Comparison of ENCODE assay signal across 8 cellular contexts in the genomic region with DNA sequence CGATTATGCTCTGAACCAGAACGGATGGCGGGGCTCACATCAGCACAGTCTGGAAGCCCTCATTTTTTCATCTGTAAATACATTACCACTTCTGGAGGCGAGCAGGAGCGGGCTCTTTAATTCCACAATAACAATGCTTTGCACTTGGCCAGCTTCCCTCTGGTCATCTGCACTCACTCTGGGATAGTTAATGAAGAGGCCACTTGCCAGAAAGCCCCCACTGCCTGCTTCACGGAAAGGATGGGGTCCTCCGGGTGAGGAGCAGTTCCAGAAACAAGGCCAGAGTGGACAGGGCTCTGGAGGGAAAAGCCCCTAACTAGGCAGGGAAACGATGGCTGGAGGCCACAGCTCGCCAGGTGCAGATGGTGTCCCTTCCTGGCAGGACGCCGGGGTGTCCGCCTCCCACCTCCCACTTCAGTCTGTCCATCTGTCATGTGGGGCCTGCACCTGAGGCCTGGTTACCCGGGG. TPM values are rescaled to one million over a fixed set of nuclear protein-coding genes. Genes with fewer than 3 reads are reported as not detected.
A peak's percentile ranks its signal among the peaks of the same experiment; 100 is the strongest.
DNase-seq lines count a peak whose midpoint lies in the region; TF ChIP-seq lines count a peak whose summit lies in the region.

No MANE protein-coding gene starts in this region.

- H3K27me3 ChIP-seq in skeletal muscle tissue (ENCODE audit: control insufficient read depth in 3 of 3, insufficient read depth in 3 of 3, low read length in 3 of 3): no peaks in the 10 kb centered on the region

- DNase-seq in HFFc6 (no peak), hypothalamus (lab: John Stamatoyannopoulos, UW) (peak in 26 of 51 donors; percentile 19 to 82 (median 50)), AG08395 (ENCODE audit: low spot score) (no peak), SW480 (ENCODE audit: low spot score) (no peak), SKM-1 treated with dmso at 0.1 percent for 144 hours (lab: John Stamatoyannopoulos, UW; ENCODE audit: unreplicated experiment) (no peak), D341Med (ENCODE audit: low spot score) (no peak)
- DNase-seq in activated naive CD8-positive, alpha-beta T cell treated with anti-CD3 and anti-CD28 coated beads for 36 hours: no peak

- H3K4me1 Mint-ChIP-seq in HFFc6 (ENCODE audit: low read depth): peaks cover 54% of the 10 kb centered on the region
- H3K4me1 Mint-ChIP-seq in activated naive CD8-positive, alpha-beta T cell treated with anti-CD3 and anti-CD28 coated beads for 36 hours: peaks cover 3% of the 10 kb centered on the region

- H3K9me3 Mint-ChIP-seq in HFFc6: no peaks in the 10 kb centered on the region
- H3K9me3 Mint-ChIP-seq in activated naive CD8-positive, alpha-beta T cell treated with anti-CD3 and anti-CD28 coated beads for 36 hours: no peaks in the 10 kb centered on the region

- peak overlapping the region; percentile 82 to 88 (median 85) for H3K4me3 ChIP-seq in skeletal muscle tissue (ENCODE audit: low read length in 3 of 3)

- peaks cover 15% of the 10 kb centered on the region; the same call in 1 of the 2 replicates for H3K36me3 Mint-ChIP-seq in HFFc6 (ENCODE audit: low read depth)
- H3K36me3 Mint-ChIP-seq in activated naive CD8-positive, alpha-beta T cell treated with anti-CD3 and anti-CD28 coated beads for 36 hours: no peaks in the 10 kb centered on the region

- peak overlapping the region; percentile 80 for H3K27ac Mint-ChIP-seq in HFFc6
- no peak overlapping the region for H3K27ac Mint-ChIP-seq in activated naive CD8-positive, alpha-beta T cell treated with anti-CD3 and anti-CD28 coated beads for 36 hours

- H3K27me3 Mint-ChIP-seq in HFFc6 (ENCODE audit: insufficient read depth): no peaks in the 10 kb centered on the region; the same call in 1 of the 2 replicates
- H3K27me3 Mint-ChIP-seq in activated naive CD8-positive, alpha-beta T cell treated with anti-CD3 and anti-CD28 coated beads for 36 hours: peaks cover 66% of the 10 kb centered on the region

- peak overlapping the region; percentile 97 for H3K27ac ChIP-seq in skeletal muscle tissue (ENCODE audit: low read depth, low read length)

- no peaks in the 10 kb centered on the region for H3K9me3 ChIP-seq in skeletal muscle tissue (ENCODE audit: control insufficient read depth in 3 of 3, low read length in 3 of 3)

- peaks cover 0 to 4% (median 4%) of the 10 kb centered on the region in 3 donors for H3K36me3 ChIP-seq in skeletal muscle tissue (ENCODE audit: control insufficient read depth in 3 of 3, insufficient read depth in 3 of 3, low read length in 3 of 3)

- peak overlapping the region; percentile 89 to 96 (median 95) for H3K9ac ChIP-seq in skeletal muscle tissue (ENCODE audit: low read depth in 1 of 3, low read length in 3 of 3)

- peak overlapping the region; percentile 88 for H3K4me3 Mint-ChIP-seq in HFFc6
- H3K4me3 Mint-ChIP-seq in activated naive CD8-positive, alpha-beta T cell treated with anti-CD3 and anti-CD28 coated beads for 36 hours: peak overlapping the region; percentile 50

- H3K4me1 ChIP-seq in skeletal muscle tissue (ENCODE audit: control insufficient read depth in 3 of 3, insufficient read depth in 3 of 3, low read length in 3 of 3): peaks cover 66 to 75% (median 67%) of the 10 kb centered on the region in 3 donors

- TF ChIP-seq CTCF in HFFc6 (IDR thresholded peaks at IDR 0.05): no peak

RNA-seq across cellular contexts. Expression of a gene that starts 13.1 kb away (rescaled TPM):
- 100 to 1,000 TPM; 126 to 148 (median 130) TPM for total RNA-seq in HFFc6 (2021; fragmentation: NEBNext Ultra II Directional; extraction: Animal tissue kit (Norgen Biotek cat#: 25700))
- total RNA-seq in activated naive CD8-positive, alpha-beta T cell treated with anti-CD3 and anti-CD28 coated beads for 36 hours: 1 to 10 TPM in 1 of 2 experiments, under 1 TPM in 1; 0.74 to 1.2 TPM
- 19.3 TPM for total RNA-seq in skeletal muscle tissue

RNA-seq across cellular contexts. Expression of a gene that starts 45.8 kb away (rescaled TPM):
- total RNA-seq in HFFc6 (2021; fragmentation: NEBNext Ultra II Directional; extraction: Animal tissue kit (Norgen Biotek cat#: 25700)): not detected
- total RNA-seq in activated naive CD8-positive, alpha-beta T cell treated with anti-CD3 and anti-CD28 coated beads for 36 hours: not detected
- total RNA-seq in skeletal muscle tissue: not detected

RNA-seq across cellular contexts. Expression of a gene that starts 57.6 kb away (rescaled TPM):
- total RNA-seq in HFFc6 (2021; fragmentation: NEBNext Ultra II Directional; extraction: Animal tissue kit (Norgen Biotek cat#: 25700)): not detected
- not detected for total RNA-seq in activated naive CD8-positive, alpha-beta T cell treated with anti-CD3 and anti-CD28 coated beads for 36 hours
- total RNA-seq in skeletal muscle tissue: not detected

Comparison
In these comparisons a context has a peak if more than half of its experiments do, and no peak if none do; other contexts are left out.
1. DNase-seq: peak in hypothalamus (26 of 51); none in HFFc6 (single experiment), activated naive CD8-positive, alpha-beta T cell treated with anti-CD3 and anti-CD28 coated beads for 36 hours (single experiment), AG08395 (single experiment), SW480 (single experiment), SKM-1 treated with dmso at 0.1 percent for 144 hours (single experiment) and D341Med (single experiment).